Comparison of ENCODE assay signal across 1 cellular context in genomic region chr7:75704928-75705327, GRCh38.
TF ChIP-seq lines count a peak whose summit lies in the region.

No MANE protein-coding gene starts in this region.

TF ChIP-seq in HepG2, 621 proteins besides CTCF, POLR2A, EP300 and RAD21 (continued from another document):
- TF ChIP-seq AFF4 (CRISPR knock-in tag; IDR thresholded peaks at IDR 0.05) (no peak), ZNF318 (CRISPR knock-in tag; IDR thresholded peaks at IDR 0.05) (no peak), TP53 (CRISPR knock-in tag; conservative IDR thresholded peaks at IDR 0.05) (no peak)
